10 cellular contexts compared by ENCODE assay signal in the genomic region with DNA sequence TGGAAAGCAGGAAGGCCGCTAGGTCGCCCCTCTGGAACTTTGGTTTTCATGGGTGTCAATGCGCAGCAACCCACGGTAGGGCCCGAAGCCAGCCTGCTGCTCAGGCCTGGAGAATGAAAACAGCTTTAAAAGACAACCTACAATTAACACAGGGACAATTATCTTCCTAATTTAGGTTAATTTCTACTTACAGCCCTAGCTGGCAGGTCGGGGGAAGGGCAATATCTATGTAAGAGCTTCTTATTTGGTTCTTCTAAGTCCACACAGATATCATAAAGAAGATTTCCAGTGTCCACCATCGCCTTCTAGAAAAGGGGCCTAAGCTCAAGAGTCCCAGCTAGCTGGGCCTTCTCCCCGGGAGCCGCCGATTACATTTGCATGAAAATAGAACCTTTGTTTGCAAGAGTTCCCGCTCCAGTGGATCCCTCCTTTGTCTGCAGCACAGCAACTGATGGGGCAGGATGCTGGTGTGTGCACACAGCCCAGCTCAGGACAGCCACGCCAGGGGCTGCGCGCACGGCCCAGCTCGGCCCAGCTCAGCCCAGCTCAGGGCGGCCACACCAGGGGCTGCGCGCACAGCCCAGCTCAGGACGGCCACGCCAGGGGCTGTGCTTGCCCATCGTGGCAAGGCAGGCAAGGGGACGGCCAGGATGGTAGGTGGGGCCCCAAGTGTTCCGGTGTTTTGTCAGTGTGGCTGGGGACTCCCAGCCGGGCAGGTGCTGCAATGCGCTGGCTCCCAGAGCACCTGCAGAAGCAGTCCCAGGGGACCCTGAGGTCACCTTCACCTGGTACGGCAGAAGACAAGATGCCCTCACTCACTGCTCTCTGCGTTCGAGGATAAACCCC.
DNase-seq lines count a peak whose midpoint lies in the region; TF ChIP-seq lines count a peak whose summit lies in the region.
"Had no signal": no experiment of that assay in that cellular context is flagged by ENCODE, and none has a peak within 500 bp of the region (broad histone marks: within the 10 kb centered on the region; RNA-seq: fewer than 3 reads in every experiment).

No MANE protein-coding gene starts in this region.

- no peaks in the 10 kb centered on the region for H3K27me3 ChIP-seq in layer of hippocampus (ENCODE audit: control insufficient read depth, insufficient read depth, low read length)

- TF ChIP-seq POLR2A in erythroblast (IDR thresholded peaks at IDR 0.05; ENCODE audit: low read length) = no peak

- H3K27ac ChIP-seq in layer of hippocampus (ENCODE audit: low read depth, low read length) (peak overlapping the region; percentile 95), substantia nigra (ENCODE audit: low read depth, low read length, poor library complexity, severe bottlenecking) (peak overlapping the region; percentile 93)

- DNase-seq in NCI-H1105 (lab: John Stamatoyannopoulos, UW) (peak; percentile 31), astrocyte of the hippocampus (ENCODE audit: low read depth, low spot score) (peak; percentile 67), substantia nigra (lab: John Stamatoyannopoulos, UW) (peak in 30 of 49 donors; percentile 34 to 77 (median 57)), erythroblast (lab: John Stamatoyannopoulos, UW) (no peak), hepatic stellate cell (ENCODE audit: low spot score) (no peak), NCI-H128 (lab: John Stamatoyannopoulos, UW; ENCODE audit: unreplicated experiment) (no peak)
- no peak for DNase-seq in activated naive CD4-positive, alpha-beta T cell (lab: John Stamatoyannopoulos, UW)
- DNase-seq: SK-N-SH; stimulated activated naive CD8-positive, alpha-beta T cell treated with anti-CD3 and anti-CD28 coated beads, Interleukin-15, amount 100 ng/mL, for 72 hours had no signal

Comparison
In these comparisons a context has a peak if more than half of its experiments do, and no peak if none do; other contexts are left out.
1. DNase-seq: peak in NCI-H1105 (single experiment), astrocyte of the hippocampus (single experiment) and substantia nigra (30 of 49); none in activated naive CD4-positive, alpha-beta T cell (0 of 4), erythroblast (0 of 2), hepatic stellate cell (single experiment) and NCI-H128 (single experiment).